ENCODE assay signal across 8 cellular contexts in the genomic region with DNA sequence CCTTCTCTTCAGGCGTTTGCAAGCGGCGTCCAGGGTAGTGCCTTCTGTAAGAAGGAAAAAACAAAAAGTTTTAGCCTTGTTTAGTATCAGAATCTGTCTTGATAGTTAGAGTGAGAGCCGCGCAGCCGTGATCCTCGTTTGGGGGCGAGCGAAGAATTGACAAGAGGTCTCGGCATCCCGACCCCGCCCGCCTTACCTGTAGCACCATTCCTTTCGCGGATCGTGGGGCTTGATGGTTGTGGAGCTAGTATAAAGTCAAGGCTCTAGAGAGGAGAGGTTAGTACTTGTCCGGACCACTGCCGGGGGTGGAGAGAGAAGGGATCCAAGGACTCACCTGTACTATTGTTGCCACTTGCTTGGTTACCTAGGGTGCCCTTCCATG. TPM values are rescaled to one million over a fixed set of nuclear protein-coding genes. Genes with fewer than 3 reads are reported as not detected.
DNase-seq lines count a peak whose midpoint lies in the region; ATAC-seq, FAIRE-seq and TF ChIP-seq lines count a peak whose summit lies in the region.

No MANE protein-coding gene starts in this region.

- ATAC-seq in GM18498 (IDR thresholded peaks at IDR 0.05; ENCODE audit: unreplicated experiment) (peak; percentile 8), HG02938 (IDR thresholded peaks at IDR 0.05; ENCODE audit: unreplicated experiment) (peak; percentile 1), K562 (peak; percentile 11), GM18519 (IDR thresholded peaks at IDR 0.05; ENCODE audit: low FRiP score, unreplicated experiment) (no peak)

- H4K20me1 ChIP-seq in K562 (replicated peaks; ENCODE audit: control insufficient read depth, insufficient read depth, low read length) = no peaks in the 10 kb centered on the region

- in situ Hi-C loops in K562 (cut with MboI) = no loop called here

- peak; percentile 29 for DNase-seq in RPMI8226
- DNase-seq in K562 (ENCODE audit: extremely low read depth in 1 of 4, low spot score in 3 of 4) = peak in 2 of 4 experiments; percentile 16 to 17
- peak; percentile 31 for DNase-seq in kidney tubule cell (ENCODE audit: low spot score)
- peak; percentile 27 for DNase-seq in stimulated activated CD4-positive, alpha-beta T cell treated with anti-CD3 and anti-CD28 coated beads, Interleukin-4, amount 100 ng/mL, for 24 hours
- no peak for DNase-seq in HCEC 1CT

- POLR2A ChIA-PET in K562 (lab: Yijun Ruan, JAX) = interaction anchor here (0.8 to 1.4 kb wide), 3 partner anchors 10 to 31 kb away, joined by 4 to 6 read pairs (median 5); no protein-coding TSS in a partner anchor

- peak overlapping the region; percentile 82 for H3K4me2 ChIP-seq in K562 (ENCODE audit: insufficient read depth, low read length)

- under 1% methylated on average over 18 of the region's 18 CpGs for WGBS in K562 (ENCODE audit: insufficient coverage, low coverage, missing lambda C conversion rate)

- BruUV-seq in K562 (replicated peaks; lab: Mats Ljungman, UMichigan) = TSS peak; percentile 70

- H3K4me3 ChIP-seq in K562 = peak overlapping the region; percentile 68

- no peak for TF ChIP-seq POLR2A in K562 (conservative IDR thresholded peaks at IDR 0.05)

- no peak for TF ChIP-seq CTCF in K562 (IDR thresholded peaks at IDR 0.05 in 2 of 3, conservative IDR thresholded peaks at IDR 0.05 in 1 of 3; ENCODE audit: insufficient read depth in 2 of 3, low read depth in 1 of 3, low read length in 3 of 3)

- H3K9me1 ChIP-seq in K562 (ENCODE audit: control insufficient read depth, insufficient read depth, low read length) = no peaks in the 10 kb centered on the region

- no peaks in the 10 kb centered on the region for H3K9me3 ChIP-seq in K562 (replicated peaks; ENCODE audit: control insufficient read depth, insufficient read depth, low read depth, low read length)

- peak overlapping the region; percentile 76 to 93 for H3K9ac ChIP-seq in K562 (ENCODE audit: insufficient read depth in 1 of 2, low read depth in 2 of 2, low read length in 2 of 2)

- H3K4me1 ChIP-seq in K562 (replicated peaks in 1 of 2; ENCODE audit: control insufficient read depth in 2 of 2, insufficient read depth in 2 of 2, low read length in 2 of 2) = peaks cover 0 to 7% of the 10 kb centered on the region in 2 experiments; a peak in 2 of 5 replicates

- peak overlapping the region; percentile 68 for H3K27ac ChIP-seq in K562 (ENCODE audit: extremely low read depth, low read depth, low read length)

- FAIRE-seq in K562 (lab: Jason Lieb, UNC) = no peak

- peaks cover 48% of the 10 kb centered on the region for H3K79me2 ChIP-seq in K562 (ENCODE audit: control insufficient read depth, insufficient read depth, low read length)

- no peaks in the 10 kb centered on the region for H3K27me3 ChIP-seq in K562 (ENCODE audit: control insufficient read depth in 2 of 2, insufficient read depth in 2 of 2, low read length in 2 of 2)

- intact Hi-C loops in K562 (cut with micrococcal nuclease) = loop anchor here (10.0 kb wide), 1 partner anchor 1382 kb away; a partner anchor contains a TSS

- H2AFZ ChIP-seq in K562 (ENCODE audit: low read depth, low read length) = peak overlapping the region; percentile 95

- TF ChIP-seq EP300 in K562 (IDR thresholded peaks at IDR 0.05; ENCODE audit: low read length) = no peak

- H3K36me3 ChIP-seq in K562 (ENCODE audit: control insufficient read depth, insufficient read depth, low read length) = peaks cover 19% of the 10 kb centered on the region; the same call in 2 of the 3 replicates

- CTCF ChIA-PET in K562 (lab: Yijun Ruan, JAX; ENCODE audit: low intra/inter-chr PET ratio) = no interaction called here

- no peak for TF ChIP-seq RAD21 in K562 (CRISPR knock-in tag; conservative IDR thresholded peaks at IDR 0.05 in 1 of 2, IDR thresholded peaks at IDR 0.05 in 1 of 2)

TF ChIP-seq in K562, 482 proteins besides CTCF, POLR2A, EP300 and RAD21 (continues in another document):
- TF ChIP-seq NUFIP1 (IDR thresholded peaks at IDR 0.05; ENCODE audit: partially characterized antibody) (no peak), CHD4 (IDR thresholded peaks at IDR 0.05; ENCODE audit: insufficient read depth, insufficient replicate concordance, low read depth, low read length, poor library complexity, severe bottlenecking) (no peak), SIX5 (IDR thresholded peaks at IDR 0.05; ENCODE audit: borderline replicate concordance in 1 of 2, insufficient read depth in 1 of 2, low read depth in 1 of 2, low read length in 2 of 2) (no peak)
- TF ChIP-seq, protein P1, sequence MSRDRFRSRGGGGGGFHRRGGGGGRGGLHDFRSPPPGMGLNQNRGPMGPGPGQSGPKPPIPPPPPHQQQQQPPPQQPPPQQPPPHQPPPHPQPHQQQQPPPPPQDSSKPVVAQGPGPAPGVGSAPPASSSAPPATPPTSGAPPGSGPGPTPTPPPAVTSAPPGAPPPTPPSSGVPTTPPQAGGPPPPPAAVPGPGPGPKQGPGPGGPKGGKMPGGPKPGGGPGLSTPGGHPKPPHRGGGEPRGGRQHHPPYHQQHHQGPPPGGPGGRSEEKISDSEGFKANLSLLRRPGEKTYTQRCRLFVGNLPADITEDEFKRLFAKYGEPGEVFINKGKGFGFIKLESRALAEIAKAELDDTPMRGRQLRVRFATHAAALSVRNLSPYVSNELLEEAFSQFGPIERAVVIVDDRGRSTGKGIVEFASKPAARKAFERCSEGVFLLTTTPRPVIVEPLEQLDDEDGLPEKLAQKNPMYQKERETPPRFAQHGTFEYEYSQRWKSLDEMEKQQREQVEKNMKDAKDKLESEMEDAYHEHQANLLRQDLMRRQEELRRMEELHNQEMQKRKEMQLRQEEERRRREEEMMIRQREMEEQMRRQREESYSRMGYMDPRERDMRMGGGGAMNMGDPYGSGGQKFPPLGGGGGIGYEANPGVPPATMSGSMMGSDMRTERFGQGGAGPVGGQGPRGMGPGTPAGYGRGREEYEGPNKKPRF (IDR thresholded peaks at IDR 0.05; ENCODE audit: low read depth, low read length) = no peak
- TF ChIP-seq, protein P2, sequence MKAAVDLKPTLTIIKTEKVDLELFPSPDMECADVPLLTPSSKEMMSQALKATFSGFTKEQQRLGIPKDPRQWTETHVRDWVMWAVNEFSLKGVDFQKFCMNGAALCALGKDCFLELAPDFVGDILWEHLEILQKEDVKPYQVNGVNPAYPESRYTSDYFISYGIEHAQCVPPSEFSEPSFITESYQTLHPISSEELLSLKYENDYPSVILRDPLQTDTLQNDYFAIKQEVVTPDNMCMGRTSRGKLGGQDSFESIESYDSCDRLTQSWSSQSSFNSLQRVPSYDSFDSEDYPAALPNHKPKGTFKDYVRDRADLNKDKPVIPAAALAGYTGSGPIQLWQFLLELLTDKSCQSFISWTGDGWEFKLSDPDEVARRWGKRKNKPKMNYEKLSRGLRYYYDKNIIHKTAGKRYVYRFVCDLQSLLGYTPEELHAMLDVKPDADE (conservative IDR thresholded peaks at IDR 0.05; ENCODE audit: control insufficient read depth, low read depth, low read length) = no peak
- TF ChIP-seq, protein P3, sequence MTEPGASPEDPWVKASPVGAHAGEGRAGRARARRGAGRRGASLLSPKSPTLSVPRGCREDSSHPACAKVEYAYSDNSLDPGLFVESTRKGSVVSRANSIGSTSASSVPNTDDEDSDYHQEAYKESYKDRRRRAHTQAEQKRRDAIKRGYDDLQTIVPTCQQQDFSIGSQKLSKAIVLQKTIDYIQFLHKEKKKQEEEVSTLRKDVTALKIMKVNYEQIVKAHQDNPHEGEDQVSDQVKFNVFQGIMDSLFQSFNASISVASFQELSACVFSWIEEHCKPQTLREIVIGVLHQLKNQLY (CRISPR knock-in tag; conservative IDR thresholded peaks at IDR 0.05) = no peak

RNA-seq across cellular contexts. Expression of a gene that starts 0.5 kb away (rescaled TPM):
- 18.8 and 33.4 TPM in 2 replicates for total RNA-seq in K562 (2011; cell fraction: chromatin; rRNA removed; ENCODE audit: low replicate concordance)
- 5.5 and 5.9 TPM in 2 replicates for total RNA-seq in K562 (2011; cell fraction: nucleolus; rRNA removed)
- 15.6 and 27.6 TPM in 2 replicates for total RNA-seq in K562 (2011; cell fraction: nucleoplasm; rRNA removed)
- total RNA-seq in K562 (2014; rRNA removed) = 4.0 TPM in 2 replicates
- total RNA-seq in K562 (2014; rRNA removed; fragmentation: Illumina TruSeq; extraction: Trizol) = 9.8 and 10.9 TPM in 2 replicates
- 9.6 and 9.8 TPM in 2 replicates for total RNA-seq in K562 (2015; rRNA removed; fragmentation: Illumina TruSeq; extraction: Trizol)
- 9.1 and 10.0 TPM in 2 replicates for total RNA-seq in K562 (2021)
- 5.1 and 7.2 TPM in 2 replicates for polyA plus RNA-seq in K562 (2011; rRNA removed)
- polyA plus RNA-seq in K562 (2011; cell fraction: cytosol; rRNA removed) = 1.2 and 4.0 TPM in 2 replicates
- 4.8 and 4.9 TPM in 2 replicates for polyA plus RNA-seq in K562 (2011; cell fraction: nucleus; rRNA removed)
- polyA plus RNA-seq in K562 (2012) = 1.2 and 1.7 TPM in 2 replicates
- polyA plus RNA-seq in K562 (2014; fragmentation: Illumina TruSeq; extraction: Trizol) = 3.0 and 4.0 TPM in 2 replicates
- 1 to 10 TPM; 4.6 to 4.7 TPM for polyA plus RNA-seq in K562 (2014; fragmentation: Nextera tagmentation; extraction: Ambion mirVana)
- 1.9 and 2.2 TPM in 2 replicates for polyA plus RNA-seq in K562 (2014; rRNA removed)
- 43.4 and 44.5 TPM in 2 replicates for polyA minus RNA-seq in K562 (2011; rRNA and poly(A)+ RNA removed)
- 11.2 and 12.5 TPM in 2 replicates for polyA minus RNA-seq in K562 (2011; cell fraction: cytosol; rRNA and poly(A)+ RNA removed)
- 4.3 and 10.3 TPM in 2 replicates for polyA minus RNA-seq in K562 (2011; cell fraction: nucleus; rRNA and poly(A)+ RNA removed)

RNA-seq across cellular contexts. Expression of a gene that starts 0.7 kb away (rescaled TPM):
- 18.3 and 107 TPM in 2 replicates for total RNA-seq in K562 (2011; cell fraction: chromatin; rRNA removed; ENCODE audit: low replicate concordance)
- 8.3 and 11.3 TPM in 2 replicates for total RNA-seq in K562 (2011; cell fraction: nucleolus; rRNA removed)
- total RNA-seq in K562 (2011; cell fraction: nucleoplasm; rRNA removed) = 21.1 and 22.5 TPM in 2 replicates
- total RNA-seq in K562 (2014; rRNA removed) = 14.1 and 19.3 TPM in 2 replicates
- total RNA-seq in K562 (2014; rRNA removed; fragmentation: Illumina TruSeq; extraction: Trizol) = 19.4 and 23.0 TPM in 2 replicates
- total RNA-seq in K562 (2015; rRNA removed; fragmentation: Illumina TruSeq; extraction: Trizol) = 16.5 and 18.2 TPM in 2 replicates
- 16.4 and 18.3 TPM in 2 replicates for total RNA-seq in K562 (2021)
- polyA plus RNA-seq in K562 (2011; rRNA removed) = 5.8 and 8.0 TPM in 2 replicates
- 4.8 TPM in 2 replicates for polyA plus RNA-seq in K562 (2011; cell fraction: cytosol; rRNA removed)
- 12.5 and 12.8 TPM in 2 replicates for polyA plus RNA-seq in K562 (2011; cell fraction: nucleus; rRNA removed)
- 5.5 and 5.9 TPM in 2 replicates for polyA plus RNA-seq in K562 (2012)
- polyA plus RNA-seq in K562 (2014; fragmentation: Illumina TruSeq; extraction: Trizol) = 13.2 and 13.5 TPM in 2 replicates
- 10 to 100 TPM in 1 of 2 experiments, 1 to 10 TPM in 1; 7.2 to 10.7 TPM for polyA plus RNA-seq in K562 (2014; fragmentation: Nextera tagmentation; extraction: Ambion mirVana)
- polyA plus RNA-seq in K562 (2014; rRNA removed) = 9.8 and 18.1 TPM in 2 replicates
- polyA minus RNA-seq in K562 (2011; rRNA and poly(A)+ RNA removed) = 19.4 and 24.8 TPM in 2 replicates
- 6.3 and 6.9 TPM in 2 replicates for polyA minus RNA-seq in K562 (2011; cell fraction: cytosol; rRNA and poly(A)+ RNA removed)
- polyA minus RNA-seq in K562 (2011; cell fraction: nucleus; rRNA and poly(A)+ RNA removed) = 32.4 and 42.7 TPM in 2 replicates
